ENCODE assay signal across 19 cellular contexts in the genomic region with DNA sequence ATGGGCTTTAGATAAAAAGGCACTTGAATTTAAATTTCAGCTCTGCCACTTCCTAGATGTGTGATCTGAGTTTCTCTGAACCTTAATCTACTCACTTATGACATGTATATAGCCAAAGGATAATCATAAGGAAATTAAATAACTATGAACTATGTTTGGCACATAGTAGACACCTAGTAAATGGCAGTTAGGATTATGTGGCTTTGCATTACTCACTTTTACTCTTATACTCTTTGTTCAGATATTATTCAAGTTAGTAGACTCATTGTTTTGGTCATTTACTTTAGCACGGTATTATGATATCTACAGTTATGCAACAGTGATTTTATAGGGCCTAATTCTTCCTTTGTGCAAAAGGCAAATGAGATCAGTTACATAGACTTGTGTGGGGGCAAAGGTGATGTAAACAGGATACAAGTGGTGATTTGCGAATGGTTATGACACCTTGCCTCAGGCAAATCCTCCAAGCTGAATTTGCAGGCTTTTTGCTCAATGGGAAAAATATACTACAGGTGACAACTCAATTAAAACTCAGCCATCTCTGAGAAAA.
"Had no signal": no experiment of that assay in that cellular context is flagged by ENCODE, and none has a peak within 500 bp of the region (broad histone marks: within the 10 kb centered on the region; RNA-seq: fewer than 3 reads in every experiment).

No MANE protein-coding gene starts in this region.

- DNase-seq: activated CD4-positive, alpha-beta memory T cell treated with anti-CD3 and anti-CD28 coated beads for 36 hours; activated CD4-positive, alpha-beta T cell treated with anti-CD3 and anti-CD28 coated beads for 36 hours; activated CD8-positive, alpha-beta memory T cell treated with anti-CD3 and anti-CD28 coated beads, Interleukin-2, amount 10 ng/mL, durations not matched to agents 7 days and 5 days; activated gamma-delta T cell; activated T-cell treated with anti-CD3 and anti-CD28 coated beads, Interleukin-2, amount 50 U/mL, for 24 hours; caudate nucleus; esophagus squamous epithelium; foreskin fibroblast; hippocampal formation; mesendoderm; occipital lobe; psoas muscle; stimulated activated CD4-positive, alpha-beta T cell treated with anti-CD3 and anti-CD28 coated beads, Interleukin-1b, Interleukin-23, amount 100 ng/mL, for 48 hours; stimulated activated naive CD8-positive, alpha-beta T cell treated with anti-CD3 and anti-CD28 coated beads, Interleukin-15, amount 100 ng/mL, for 72 hours; testis; upper lobe of right lung had no signal

- H3K4me3 ChIP-seq: coronary artery, esophagus squamous epithelium, psoas muscle, testis, upper lobe of right lung had no signal

- H3K9me3 ChIP-seq: esophagus squamous epithelium, psoas muscle, testis, upper lobe of right lung had no signal

- H3K27me3 ChIP-seq: testis, upper lobe of right lung had no signal

- H3K36me3 ChIP-seq: esophagus squamous epithelium, upper lobe of right lung had no signal

- ATAC-seq: activated CD4-positive, alpha-beta T cell treated with anti-CD3 and anti-CD28 coated beads for 36 hours; activated CD8-positive, alpha-beta memory T cell treated with anti-CD3 and anti-CD28 coated beads, Interleukin-2, amount 10 ng/mL, durations not matched to agents 7 days and 5 days; activated naive CD4-positive, alpha-beta T cell treated with anti-CD3 and anti-CD28 coated beads, Interleukin-2, amount 50 U/mL, for 72 hours; psoas muscle; sciatic nerve; stimulated activated naive CD8-positive, alpha-beta T cell treated with anti-CD3 and anti-CD28 coated beads, Interleukin-15, amount 100 ng/mL, for 72 hours; upper lobe of right lung had no signal

- H3K4me1 ChIP-seq: psoas muscle, testis, upper lobe of right lung had no signal

- H3K27ac ChIP-seq: coronary artery, esophagus squamous epithelium, psoas muscle, testis, upper lobe of right lung had no signal
